8 cellular contexts compared by ENCODE assay signal in genomic region chr6:43516697-43517502, GRCh38. TPM values are rescaled to one million over a fixed set of nuclear protein-coding genes. Genes with fewer than 3 reads are reported as not detected.
DNase-seq lines count a peak whose midpoint lies in the region; ATAC-seq and TF ChIP-seq lines count a peak whose summit lies in the region.

Gene POLR1C (plus strand): TSS chr6:43517089. CDS start chr6:43517110, 21 bp downstream.
Gene YIPF3 (minus strand): TSS chr6:43516926. CDS start chr6:43516807, 119 bp downstream.

- H3K9me3 ChIP-seq in SK-N-MC (ENCODE audit: low read depth, low read length) (no peaks in the 10 kb centered on the region), testis (no peaks in the 10 kb centered on the region)

- H3K4me3 Mint-ChIP-seq in activated naive CD4-positive, alpha-beta T cell treated with anti-CD3 and anti-CD28 coated beads, Interleukin-2, amount 10 ng/mL, durations not matched to agents 7 days and 5 days: no peak within 1 kb of the TSS

- no peaks in the 10 kb centered on the region for H3K27me3 Mint-ChIP-seq in activated naive CD4-positive, alpha-beta T cell treated with anti-CD3 and anti-CD28 coated beads, Interleukin-2, amount 10 ng/mL, durations not matched to agents 7 days and 5 days

- intact Hi-C loops in testis (cut with DNase I; ENCODE audit: low total_unique reads): loop anchor here (10.0 kb wide), 1 partner anchor 262 kb away; no protein-coding TSS in a partner anchor

- peak within 1 kb of the TSS; percentile 73; the same call in 1 of the 2 replicates for H3K27ac ChIP-seq in SK-N-MC
- peak within 1 kb of the TSS; percentile 77 to 83 for H3K27ac ChIP-seq in testis

- CTCF ChIA-PET in activated naive CD4-positive, alpha-beta T cell treated with anti-CD3 and anti-CD28 coated beads, Interleukin-2, amount 10 ng/mL, durations not matched to agents 7 days and 5 days (lab: Charles Lee): interaction anchor here (4.5 kb wide), 1 partner anchor 10 kb away, joined by 27 read pairs; no protein-coding TSS in a partner anchor

- H3K4me3 ChIP-seq in GM06990 (replicated peaks; ENCODE audit: low read depth, low read length): peak within 1 kb of the TSS; percentile 96
- H3K4me3 ChIP-seq in SK-N-MC: peak within 1 kb of the TSS; percentile 99
- peak within 1 kb of the TSS; percentile 81 to 92 for H3K4me3 ChIP-seq in testis

- TF ChIP-seq CTCF in GM06990 (IDR thresholded peaks at IDR 0.05; ENCODE audit: insufficient read depth, low read length, poor library complexity, severe bottlenecking): no peak
- no peak for TF ChIP-seq CTCF in omental fat pad (IDR thresholded peaks at IDR 0.05)
- TF ChIP-seq CTCF in testis (IDR thresholded peaks at IDR 0.05): no peak

- WGBS in testis, 2 donors: 0 to 1% methylated on average over 36 to 57 of the region's 57 CpGs

- peak within 1 kb of the TSS; percentile 96 for H3K9ac ChIP-seq in SK-N-MC (ENCODE audit: insufficient read length)

- H3K36me3 ChIP-seq in GM06990 (ENCODE audit: control insufficient read depth, insufficient read depth, low read length): peaks cover 24% of the 10 kb centered on the region
- peaks cover 62% of the 10 kb centered on the region for H3K36me3 ChIP-seq in SK-N-MC (ENCODE audit: insufficient read depth, low read length)
- no peaks in the 10 kb centered on the region for H3K36me3 ChIP-seq in testis (ENCODE audit: low read depth, missing control alignments)

- H3K4me1 ChIP-seq in testis: peaks cover 23% of the 10 kb centered on the region

- H3K36me3 Mint-ChIP-seq in activated naive CD4-positive, alpha-beta T cell treated with anti-CD3 and anti-CD28 coated beads, Interleukin-2, amount 10 ng/mL, durations not matched to agents 7 days and 5 days: peaks cover 44% of the 10 kb centered on the region

- DNase-seq in GM06990 (ENCODE audit: extremely low read depth, insufficient read length) (peak; percentile 93), NCI-H1048 (lab: John Stamatoyannopoulos, UW) (peak; percentile 96), SK-N-MC (ENCODE audit: low read depth, low spot score) (peak; percentile 92), glomerular endothelial cell (ENCODE audit: extremely low read depth, low read depth, low spot score) (peak; percentile 95), omental fat pad (ENCODE audit: low spot score) (peak; percentile 90), testis (peak; percentile 99)
- peak; percentile 98 for DNase-seq in activated naive CD4-positive, alpha-beta T cell treated with anti-CD3 and anti-CD28 coated beads, Interleukin-2, amount 10 ng/mL, durations not matched to agents 7 days and 5 days

- ATAC-seq in HG02571 (IDR thresholded peaks at IDR 0.05; ENCODE audit: unreplicated experiment) (peak; percentile 83), omental fat pad (ENCODE audit: low FRiP score) (peak; percentile 90)

- H3K9me3 Mint-ChIP-seq in activated naive CD4-positive, alpha-beta T cell treated with anti-CD3 and anti-CD28 coated beads, Interleukin-2, amount 10 ng/mL, durations not matched to agents 7 days and 5 days: no peaks in the 10 kb centered on the region

- H3K27ac Mint-ChIP-seq in activated naive CD4-positive, alpha-beta T cell treated with anti-CD3 and anti-CD28 coated beads, Interleukin-2, amount 10 ng/mL, durations not matched to agents 7 days and 5 days: no peak within 1 kb of the TSS

- peaks cover 28% of the 10 kb centered on the region for H3K4me1 Mint-ChIP-seq in activated naive CD4-positive, alpha-beta T cell treated with anti-CD3 and anti-CD28 coated beads, Interleukin-2, amount 10 ng/mL, durations not matched to agents 7 days and 5 days

- H3K27me3 ChIP-seq in GM06990 (replicated peaks; ENCODE audit: control insufficient read depth, insufficient read depth, low read length) (no peaks in the 10 kb centered on the region), testis (no peaks in the 10 kb centered on the region)

- no peak for TF ChIP-seq POLR2A in testis (IDR thresholded peaks at IDR 0.05)

RNA-seq across cellular contexts. Expression of gene POLR1C, which starts in this region (rescaled TPM):
- total RNA-seq in glomerular endothelial cell (24.5 and 26.3 TPM in 2 replicates), omental fat pad (100 to 1,000 TPM in 1 of 4 donors, 10 to 100 TPM in 3; 22.5 to 104 (median 31.5) TPM), testis (10 to 100 TPM; 35.0 to 37.7 TPM)
- 41.3 TPM for polyA plus RNA-seq in testis (ENCODE audit: insufficient read depth, low read depth, low replicate concordance)

RNA-seq across cellular contexts. Expression of gene YIPF3, which starts in this region (rescaled TPM):
- total RNA-seq in glomerular endothelial cell (171 and 190 TPM in 2 replicates), omental fat pad (100 to 1,000 TPM in 1 of 4 donors, 10 to 100 TPM in 3; 67.9 to 109 (median 91.3) TPM), testis (100 to 1,000 TPM; 130 to 138 TPM)
- polyA plus RNA-seq in testis (ENCODE audit: insufficient read depth, low read depth, low replicate concordance): 131 TPM

Comparison
In these comparisons a context has a peak if more than half of its experiments do, and no peak if none do; other contexts are left out.
1. Peak in every context shown above with its lines: DNase-seq, ATAC-seq, H3K4me3 ChIP-seq and H3K27ac ChIP-seq.